ENCODE assay signal across 2 cellular contexts in genomic region chr17:68534714-68535113, GRCh38.
TF ChIP-seq lines count a peak whose summit lies in the region.

No MANE protein-coding gene starts in this region.

TF ChIP-seq in liver, 16 proteins besides CTCF, POLR2A, EP300 and RAD21:
- TF ChIP-seq GABPA (IDR thresholded peaks at IDR 0.05 in 1 of 2, conservative IDR thresholded peaks at IDR 0.05 in 1 of 2) (no peak), RXRA (IDR thresholded peaks at IDR 0.05) (no peak), ZBTB33 (IDR thresholded peaks at IDR 0.05) (no peak), JUND (IDR thresholded peaks at IDR 0.05) (no peak), HNF4A (conservative IDR thresholded peaks at IDR 0.05) (peak; percentile 17 to 19), REST (IDR thresholded peaks at IDR 0.05) (no peak)

TF ChIP-seq in HepG2, 621 proteins besides CTCF, POLR2A, EP300 and RAD21:
- TF ChIP-seq KLF12 (CRISPR knock-in tag; IDR thresholded peaks at IDR 0.05; ENCODE audit: borderline replicate concordance) (no peak), GZF1 (CRISPR knock-in tag; IDR thresholded peaks at IDR 0.05) (no peak), ZBTB1 (CRISPR knock-in tag; IDR thresholded peaks at IDR 0.05; ENCODE audit: borderline replicate concordance) (no peak), MZF1 (CRISPR knock-in tag; IDR thresholded peaks at IDR 0.05; ENCODE audit: borderline replicate concordance) (no peak), ZNF768 (CRISPR knock-in tag; IDR thresholded peaks at IDR 0.05) (no peak), PHB2 (IDR thresholded peaks at IDR 0.05; ENCODE audit: partially characterized antibody) (no peak), PRPF4 (IDR thresholded peaks at IDR 0.05; ENCODE audit: low read depth, low read length, poor library complexity, severe bottlenecking) (no peak), BRD4 (CRISPR knock-in tag; IDR thresholded peaks at IDR 0.05) (no peak)
